ENCODE assay signal across 31 cellular contexts in the genomic region with DNA sequence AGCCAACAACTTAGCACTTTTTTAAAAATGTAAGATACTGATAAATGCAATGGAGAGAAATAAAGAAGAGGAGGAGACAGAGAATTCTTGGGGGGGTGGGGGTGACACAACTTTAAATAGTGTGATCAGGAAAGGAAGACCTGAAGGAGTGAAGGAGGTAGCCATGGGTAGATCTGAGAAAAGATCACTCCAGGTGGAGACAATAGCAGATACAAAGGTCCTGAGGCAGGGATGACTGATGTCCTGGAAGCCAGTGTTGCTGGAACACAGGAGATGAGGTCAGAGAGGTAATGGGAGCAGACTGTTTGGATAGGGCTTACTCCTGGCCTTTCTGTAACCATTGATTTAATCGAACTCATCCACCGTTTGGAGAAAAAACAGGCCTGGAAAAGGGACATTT. TPM values are rescaled to one million over a fixed set of nuclear protein-coding genes. Genes with fewer than 3 reads are reported as not detected.
"Had no signal": no experiment of that assay in that cellular context is flagged by ENCODE, and none has a peak within 500 bp of the region (broad histone marks: within the 10 kb centered on the region; RNA-seq: fewer than 3 reads in every experiment).

No MANE protein-coding gene starts in this region.

- H3K36me3 Mint-ChIP-seq: naive thymus-derived CD8-positive, alpha-beta T cell; natural killer cell treated with Interleukin-12 subunit alpha and Interleukin-12 subunit beta and Interleukin-15 and Interleukin-18, amount 100 ng/mL, for 72 hours; stimulated activated memory B cell treated with anti-CD40 and anti-IgM and Interleukin-4, amounts not matched to agents 10 μg/mL and 1 μg/mL and 100 μg/mL, for 72 hours; type B pancreatic cell had no signal

- H3K27ac ChIP-seq: neutrophil, parathyroid adenoma, psoas muscle, right lobe of liver, sigmoid colon, suprapubic skin, testis, tibial artery, transverse colon, upper lobe of right lung, uterus had no signal

- H3K9me3 Mint-ChIP-seq: naive thymus-derived CD8-positive, alpha-beta T cell; natural killer cell treated with Interleukin-12 subunit alpha and Interleukin-12 subunit beta and Interleukin-15 and Interleukin-18, amount 100 ng/mL, for 72 hours; nephron progenitor cell; neural crest cell; stimulated activated memory B cell treated with anti-CD40 and anti-IgM and Interleukin-4, amounts not matched to agents 10 μg/mL and 1 μg/mL and 100 μg/mL, for 72 hours; stimulated activated naive CD8-positive, alpha-beta T cell treated with anti-CD3 and anti-CD28 coated beads, Interleukin-15, amount 100 ng/mL, for 72 hours; type B pancreatic cell had no signal

- H3K27ac Mint-ChIP-seq: naive thymus-derived CD8-positive, alpha-beta T cell; natural killer cell treated with Interleukin-12 subunit alpha and Interleukin-12 subunit beta and Interleukin-15 and Interleukin-18, amount 100 ng/mL, for 72 hours; nephron progenitor cell; progenitor cell of endocrine pancreas; stimulated activated memory B cell treated with anti-CD40 and anti-IgM and Interleukin-4, amounts not matched to agents 10 μg/mL and 1 μg/mL and 100 μg/mL, for 72 hours; stimulated activated naive CD8-positive, alpha-beta T cell treated with anti-CD3 and anti-CD28 coated beads, Interleukin-15, amount 100 ng/mL, for 72 hours; type B pancreatic cell had no signal

- H3K4me3 ChIP-seq: psoas muscle, right lobe of liver, sigmoid colon, suprapubic skin, testis, tibial artery, transverse colon, upper lobe of right lung, uterus had no signal

- H3K4me1 Mint-ChIP-seq: naive thymus-derived CD8-positive, alpha-beta T cell; neural crest cell; stimulated activated memory B cell treated with anti-CD40 and anti-IgM and Interleukin-4, amounts not matched to agents 10 μg/mL and 1 μg/mL and 100 μg/mL, for 72 hours; stimulated activated naive CD8-positive, alpha-beta T cell treated with anti-CD3 and anti-CD28 coated beads, Interleukin-15, amount 100 ng/mL, for 72 hours had no signal

- H3K4me3 Mint-ChIP-seq: naive thymus-derived CD8-positive, alpha-beta T cell; natural killer cell treated with Interleukin-12 subunit alpha and Interleukin-12 subunit beta and Interleukin-15 and Interleukin-18, amount 100 ng/mL, for 72 hours; nephron progenitor cell; neural crest cell; stimulated activated memory B cell treated with anti-CD40 and anti-IgM and Interleukin-4, amounts not matched to agents 10 μg/mL and 1 μg/mL and 100 μg/mL, for 72 hours; stimulated activated naive CD8-positive, alpha-beta T cell treated with anti-CD3 and anti-CD28 coated beads, Interleukin-15, amount 100 ng/mL, for 72 hours; type B pancreatic cell had no signal

- H3K36me3 ChIP-seq: neutrophil, right lobe of liver, sigmoid colon, suprapubic skin, tibial artery, transverse colon, upper lobe of right lung, uterus had no signal

- H3K4me1 ChIP-seq: parathyroid adenoma, testis, transverse colon, uterus had no signal

- ATAC-seq: naive thymus-derived CD8-positive, alpha-beta T cell; natural killer cell treated with Interleukin-12 subunit alpha and Interleukin-12 subunit beta and Interleukin-15 and Interleukin-18, amount 100 ng/mL, for 72 hours; psoas muscle; right cardiac atrium; stimulated activated memory B cell treated with anti-CD40 and anti-IgM and Interleukin-4, amounts not matched to agents 10 μg/mL and 1 μg/mL and 100 μg/mL, for 72 hours; stimulated activated naive CD8-positive, alpha-beta T cell treated with anti-CD3 and anti-CD28 coated beads, Interleukin-15, amount 100 ng/mL, for 72 hours; stimulated activated naive CD8-positive, alpha-beta T cell treated with anti-CD3 and anti-CD28 coated beads, Interleukin-15, Interleukin-2, amounts not matched to agents 100 U/mL and 50 U/mL, for 24 hours; upper lobe of right lung had no signal

- H3K9me3 ChIP-seq: neutrophil, psoas muscle, right lobe of liver, sigmoid colon, suprapubic skin, testis, tibial artery, transverse colon, upper lobe of right lung, uterus had no signal

- H3K27me3 ChIP-seq: right lobe of liver, sigmoid colon, suprapubic skin, testis, tibial artery, transverse colon, upper lobe of right lung, uterus had no signal

- DNase-seq: naive thymus-derived CD8-positive, alpha-beta T cell; nephron progenitor cell; nucleus accumbens; posterior cingulate gyrus; psoas muscle; right cardiac atrium; right lobe of liver; sigmoid colon; small intestine; stimulated activated CD4-positive, alpha-beta T cell treated with anti-CD3 and anti-CD28 coated beads, Interleukin-15, amount 100 ng/mL, for 24 hours; stimulated activated CD4-positive, alpha-beta T cell treated with anti-CD3 and anti-CD28 coated beads, Interleukin-4, amount 100 ng/mL, for 1 hour; stimulated activated CD4-positive, alpha-beta T cell treated with anti-CD3 and anti-CD28 coated beads, Interleukin-4, amount 100 ng/mL, for 4 hours; stimulated activated CD8-positive, alpha-beta memory T cell treated with anti-CD3 and anti-CD28 coated beads, Interleukin-4, amount 100 ng/mL, for 48 hours; stimulated activated naive CD4-positive, alpha-beta T cell; stimulated activated naive CD8-positive, alpha-beta T cell treated with anti-CD3 and anti-CD28 coated beads, Interleukin-15, amount 100 ng/mL, for 72 hours; stimulated activated naive CD8-positive, alpha-beta T cell treated with anti-CD3 and anti-CD28 coated beads, Interleukin-15, Interleukin-2, amounts not matched to agents 100 U/mL and 50 U/mL, for 24 hours; substantia nigra; testis; tibial artery; transverse colon; upper lobe of right lung; uterus had no signal

RNA-seq across cellular contexts. Expression of gene TRABD2B, which starts 24.6 kb away (rescaled TPM):
- total RNA-seq: naive thymus-derived CD8-positive, alpha-beta T cell; natural killer cell treated with Interleukin-12 subunit alpha and Interleukin-12 subunit beta and Interleukin-15 and Interleukin-18, amount 100 ng/mL, for 72 hours; osteocyte had no signal
- polyA plus RNA-seq: naive thymus-derived CD8-positive, alpha-beta T cell had no signal
